Comparison of ENCODE assay signal across 8 cellular contexts in the genomic region with DNA sequence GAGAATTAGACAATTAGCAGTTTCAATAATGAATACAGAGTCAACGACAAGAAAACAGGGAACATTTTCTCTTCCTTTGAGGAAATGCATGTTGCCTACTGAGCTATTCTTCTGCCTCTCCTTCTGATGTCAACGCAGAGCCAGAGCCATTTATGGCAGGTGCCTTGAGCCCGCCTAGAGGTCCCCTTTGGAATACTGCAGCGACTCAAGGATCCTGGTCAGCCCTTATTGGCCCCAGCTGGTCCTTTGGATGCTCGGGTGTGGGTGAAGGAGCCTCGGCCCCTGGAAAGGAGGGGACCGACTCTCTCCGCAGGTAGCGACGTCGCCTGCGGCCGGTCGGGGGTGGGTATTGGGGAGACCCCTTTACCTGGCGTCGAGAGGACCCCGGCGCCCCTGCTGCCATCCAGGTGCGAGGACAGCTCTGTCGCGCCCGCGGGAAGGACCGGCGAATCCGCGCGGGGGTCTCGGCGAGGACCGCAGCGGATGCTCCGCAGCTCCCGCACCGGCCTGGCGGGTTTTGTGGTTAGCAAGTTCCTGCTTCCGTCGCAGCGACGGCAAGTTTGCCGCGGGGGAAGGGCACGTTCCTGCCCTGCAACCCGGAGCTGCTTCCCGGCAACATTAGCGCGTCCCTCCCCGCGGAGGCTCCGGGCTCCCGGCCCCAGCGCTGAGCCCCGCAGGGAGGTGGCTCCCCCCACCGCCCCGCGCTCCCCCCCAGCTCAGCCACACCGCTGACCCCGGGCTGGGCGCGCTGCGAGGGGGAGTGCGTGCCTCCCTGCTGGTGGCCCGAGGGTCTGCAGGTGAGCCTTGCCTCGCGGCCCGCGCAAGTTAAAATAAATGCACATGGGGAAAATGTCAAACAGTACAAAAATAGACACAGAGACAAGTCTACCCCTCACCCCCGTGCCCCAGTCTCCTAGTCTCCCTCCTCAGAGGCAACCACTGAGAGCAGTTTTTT. TPM values are rescaled to one million over a fixed set of nuclear protein-coding genes. Genes with fewer than 3 reads are reported as not detected.
A peak's percentile ranks its signal among the peaks of the same experiment; 100 is the strongest.
DNase-seq lines count a peak whose midpoint lies in the region; ATAC-seq, FAIRE-seq and TF ChIP-seq lines count a peak whose summit lies in the region.

A gene (minus strand): TSS at position 532 of the 955 bp plus-strand sequence. CDS start 6,928 bp downstream, outside the sequence.

- no peaks in the 10 kb centered on the region for H3K9me3 ChIP-seq in small intestine (ENCODE audit: control insufficient read depth, low read depth)

- TF ChIP-seq CTCF in GM12874 (IDR thresholded peaks at IDR 0.05; ENCODE audit: insufficient read depth, low read depth, low read length) (peak; percentile 54), WTC11 (IDR thresholded peaks at IDR 0.05) (0 out of 2 replicates have a peak, but pooled peaks have one; percentile 25)

- H3K27me3 Mint-ChIP-seq in WTC11 (ENCODE audit: low read depth) = peaks cover 11% of the 10 kb centered on the region

- no peaks in the 10 kb centered on the region for H3K36me3 ChIP-seq in small intestine (ENCODE audit: control insufficient read depth in 2 of 2, insufficient read depth in 2 of 2, low read length in 2 of 2)

- peak within 1 kb of the TSS; percentile 80 to 88 for H3K27ac ChIP-seq in small intestine (ENCODE audit: low read depth in 1 of 2, low read length in 1 of 2)

- peaks cover 17% of the 10 kb centered on the region for H3K9me3 Mint-ChIP-seq in WTC11

- POLR2A ChIA-PET in WTC11 (lab: Charles Lee) = interaction anchor here (0.5 to 1.8 kb wide), 6 partner anchors 21 to 386 kb away, joined by 3 to 5 read pairs (median 4); a partner anchor contains a TSS

- ATAC-seq in WTC11 (peak; percentile 92), GM21423 (IDR thresholded peaks at IDR 0.05; ENCODE audit: unreplicated experiment) (no peak), GM19455 (IDR thresholded peaks at IDR 0.05; ENCODE audit: unreplicated experiment) (no peak)

- H3K27ac Mint-ChIP-seq in WTC11 = no peak within 1 kb of the TSS

- H3K4me1 Mint-ChIP-seq in WTC11 = peaks cover 24% of the 10 kb centered on the region

- CTCF ChIA-PET in WTC11 (lab: Charles Lee) = interaction anchor here (0.5 to 2.4 kb wide), 28 partner anchors 9 to 387 kb away, joined by 3 to 11 read pairs (median 4); a partner anchor contains a TSS

- 1% methylated on average over 62 to 68 of the region's 68 CpGs for WGBS in small intestine, 3 donors

- peak within 1 kb of the TSS; percentile 70 for H3K4me3 Mint-ChIP-seq in WTC11

- H3K27me3 ChIP-seq in small intestine (ENCODE audit: control insufficient read depth in 2 of 2, insufficient read depth in 2 of 2, low read length in 2 of 2) = no peaks in the 10 kb centered on the region

- FAIRE-seq in islet of Langerhans (lab: Jason Lieb, UNC) = peak; percentile 38
- no peak for FAIRE-seq in small intestine (lab: Jason Lieb, UNC)

- H3K36me3 Mint-ChIP-seq in WTC11 = peaks cover 12% of the 10 kb centered on the region

- DNase-seq in NCI-H1417 (lab: John Stamatoyannopoulos, UW) (peak; percentile 56 to 91 (median 90)), WTC11 (ENCODE audit: low spot score) (peak; percentile 71), cerebellar cortex (ENCODE audit: low spot score) (peak; percentile 81), small intestine (peak; percentile 77)

- H3K4me3 ChIP-seq in small intestine (ENCODE audit: low read depth in 1 of 2, low read length in 2 of 2) = peak within 1 kb of the TSS; percentile 67 to 74

- no peaks in the 10 kb centered on the region for H3K4me1 ChIP-seq in small intestine (ENCODE audit: control insufficient read depth in 2 of 2, insufficient read depth in 1 of 2, low read depth in 1 of 2, low read length in 1 of 2)

TF ChIP-seq in WTC11, 78 proteins besides CTCF, POLR2A, EP300 and RAD21 (continues in another document):
- peak; percentile 60; the same call in 1 of the 2 replicates for TF ChIP-seq KAT7 (CRISPR knock-in tag; IDR thresholded peaks at IDR 0.05; ENCODE audit: borderline replicate concordance)
- TF ChIP-seq SMAD3 (CRISPR knock-in tag; IDR thresholded peaks at IDR 0.05; ENCODE audit: borderline replicate concordance) = peak; percentile 72; the same call in 1 of the 2 replicates
- TF ChIP-seq ZNF317 (CRISPR knock-in tag; IDR thresholded peaks at IDR 0.05; ENCODE audit: borderline replicate concordance, low read depth) = peak; percentile 50; the same call in 1 of the 2 replicates
- TF ChIP-seq ZNF138 (CRISPR knock-in tag; conservative IDR thresholded peaks at IDR 0.05) = 0 out of 2 replicates have a peak, but pooled peaks have one; percentile 56
- TF ChIP-seq, protein P1, sequence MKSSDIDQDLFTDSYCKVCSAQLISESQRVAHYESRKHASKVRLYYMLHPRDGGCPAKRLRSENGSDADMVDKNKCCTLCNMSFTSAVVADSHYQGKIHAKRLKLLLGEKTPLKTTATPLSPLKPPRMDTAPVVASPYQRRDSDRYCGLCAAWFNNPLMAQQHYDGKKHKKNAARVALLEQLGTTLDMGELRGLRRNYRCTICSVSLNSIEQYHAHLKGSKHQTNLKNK (CRISPR knock-in tag; IDR thresholded peaks at IDR 0.05) = no peak
- peak; percentile 58; the same call in 1 of the 2 replicates for TF ChIP-seq ETV6 (CRISPR knock-in tag; IDR thresholded peaks at IDR 0.05)
- TF ChIP-seq, protein P2, sequence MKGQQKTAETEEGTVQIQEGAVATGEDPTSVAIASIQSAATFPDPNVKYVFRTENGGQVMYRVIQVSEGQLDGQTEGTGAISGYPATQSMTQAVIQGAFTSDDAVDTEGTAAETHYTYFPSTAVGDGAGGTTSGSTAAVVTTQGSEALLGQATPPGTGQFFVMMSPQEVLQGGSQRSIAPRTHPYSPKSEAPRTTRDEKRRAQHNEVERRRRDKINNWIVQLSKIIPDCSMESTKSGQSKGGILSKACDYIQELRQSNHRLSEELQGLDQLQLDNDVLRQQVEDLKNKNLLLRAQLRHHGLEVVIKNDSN (CRISPR knock-in tag; IDR thresholded peaks at IDR 0.05) = peak; percentile 65; the same call in 1 of the 2 replicates
- TF ChIP-seq NFE2L1 (CRISPR knock-in tag; IDR thresholded peaks at IDR 0.05) = peak; percentile 74; the same call in 1 of the 2 replicates
- TF ChIP-seq, protein P3, sequence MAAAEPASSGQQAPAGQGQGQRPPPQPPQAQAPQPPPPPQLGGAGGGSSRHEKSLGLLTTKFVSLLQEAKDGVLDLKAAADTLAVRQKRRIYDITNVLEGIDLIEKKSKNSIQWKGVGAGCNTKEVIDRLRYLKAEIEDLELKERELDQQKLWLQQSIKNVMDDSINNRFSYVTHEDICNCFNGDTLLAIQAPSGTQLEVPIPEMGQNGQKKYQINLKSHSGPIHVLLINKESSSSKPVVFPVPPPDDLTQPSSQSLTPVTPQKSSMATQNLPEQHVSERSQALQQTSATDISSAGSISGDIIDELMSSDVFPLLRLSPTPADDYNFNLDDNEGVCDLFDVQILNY (CRISPR knock-in tag; IDR thresholded peaks at IDR 0.05) = 0 out of 2 replicates have a peak, but pooled peaks have one; percentile 68
- TF ChIP-seq, protein P4, sequence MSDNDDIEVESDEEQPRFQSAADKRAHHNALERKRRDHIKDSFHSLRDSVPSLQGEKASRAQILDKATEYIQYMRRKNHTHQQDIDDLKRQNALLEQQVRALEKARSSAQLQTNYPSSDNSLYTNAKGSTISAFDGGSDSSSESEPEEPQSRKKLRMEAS (CRISPR knock-in tag; IDR thresholded peaks at IDR 0.05) = peak; percentile 93
- TF ChIP-seq, protein P5, sequence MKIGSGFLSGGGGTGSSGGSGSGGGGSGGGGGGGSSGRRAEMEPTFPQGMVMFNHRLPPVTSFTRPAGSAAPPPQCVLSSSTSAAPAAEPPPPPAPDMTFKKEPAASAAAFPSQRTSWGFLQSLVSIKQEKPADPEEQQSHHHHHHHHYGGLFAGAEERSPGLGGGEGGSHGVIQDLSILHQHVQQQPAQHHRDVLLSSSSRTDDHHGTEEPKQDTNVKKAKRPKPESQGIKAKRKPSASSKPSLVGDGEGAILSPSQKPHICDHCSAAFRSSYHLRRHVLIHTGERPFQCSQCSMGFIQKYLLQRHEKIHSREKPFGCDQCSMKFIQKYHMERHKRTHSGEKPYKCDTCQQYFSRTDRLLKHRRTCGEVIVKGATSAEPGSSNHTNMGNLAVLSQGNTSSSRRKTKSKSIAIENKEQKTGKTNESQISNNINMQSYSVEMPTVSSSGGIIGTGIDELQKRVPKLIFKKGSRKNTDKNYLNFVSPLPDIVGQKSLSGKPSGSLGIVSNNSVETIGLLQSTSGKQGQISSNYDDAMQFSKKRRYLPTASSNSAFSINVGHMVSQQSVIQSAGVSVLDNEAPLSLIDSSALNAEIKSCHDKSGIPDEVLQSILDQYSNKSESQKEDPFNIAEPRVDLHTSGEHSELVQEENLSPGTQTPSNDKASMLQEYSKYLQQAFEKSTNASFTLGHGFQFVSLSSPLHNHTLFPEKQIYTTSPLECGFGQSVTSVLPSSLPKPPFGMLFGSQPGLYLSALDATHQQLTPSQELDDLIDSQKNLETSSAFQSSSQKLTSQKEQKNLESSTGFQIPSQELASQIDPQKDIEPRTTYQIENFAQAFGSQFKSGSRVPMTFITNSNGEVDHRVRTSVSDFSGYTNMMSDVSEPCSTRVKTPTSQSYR (CRISPR knock-in tag; IDR thresholded peaks at IDR 0.05) = peak; percentile 90; the same call in 1 of the 2 replicates
- TF ChIP-seq ZNF232 (CRISPR knock-in tag; IDR thresholded peaks at IDR 0.05) = 0 out of 2 replicates have a peak, but pooled peaks have one; percentile 34
- no peak for TF ChIP-seq PRRX2 (CRISPR knock-in tag; IDR thresholded peaks at IDR 0.05)
- TF ChIP-seq, protein P6, sequence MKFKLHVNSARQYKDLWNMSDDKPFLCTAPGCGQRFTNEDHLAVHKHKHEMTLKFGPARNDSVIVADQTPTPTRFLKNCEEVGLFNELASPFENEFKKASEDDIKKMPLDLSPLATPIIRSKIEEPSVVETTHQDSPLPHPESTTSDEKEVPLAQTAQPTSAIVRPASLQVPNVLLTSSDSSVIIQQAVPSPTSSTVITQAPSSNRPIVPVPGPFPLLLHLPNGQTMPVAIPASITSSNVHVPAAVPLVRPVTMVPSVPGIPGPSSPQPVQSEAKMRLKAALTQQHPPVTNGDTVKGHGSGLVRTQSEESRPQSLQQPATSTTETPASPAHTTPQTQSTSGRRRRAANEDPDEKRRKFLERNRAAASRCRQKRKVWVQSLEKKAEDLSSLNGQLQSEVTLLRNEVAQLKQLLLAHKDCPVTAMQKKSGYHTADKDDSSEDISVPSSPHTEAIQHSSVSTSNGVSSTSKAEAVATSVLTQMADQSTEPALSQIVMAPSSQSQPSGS (CRISPR knock-in tag; IDR thresholded peaks at IDR 0.05; ENCODE audit: borderline replicate concordance, low read depth) = no peak
- TF ChIP-seq RELA (CRISPR knock-in tag; IDR thresholded peaks at IDR 0.05; ENCODE audit: borderline replicate concordance) = peak; percentile 19; the same call in 1 of the 2 replicates
- peak; percentile 47 for TF ChIP-seq ELF4 (CRISPR knock-in tag; IDR thresholded peaks at IDR 0.05; ENCODE audit: low read depth)

RNA-seq across cellular contexts. Expression of the gene that starts here (rescaled TPM):
- total RNA-seq in WTC11 (2021) = 6.8 to 10.7 TPM (median 10.6 TPM) in 3 replicates
- 10 to 100 TPM in 1 of 3 donors, 1 to 10 TPM in 2; 5.4 to 23.4 (median 6.8) TPM for polyA plus RNA-seq in small intestine
